In the genomic region with DNA sequence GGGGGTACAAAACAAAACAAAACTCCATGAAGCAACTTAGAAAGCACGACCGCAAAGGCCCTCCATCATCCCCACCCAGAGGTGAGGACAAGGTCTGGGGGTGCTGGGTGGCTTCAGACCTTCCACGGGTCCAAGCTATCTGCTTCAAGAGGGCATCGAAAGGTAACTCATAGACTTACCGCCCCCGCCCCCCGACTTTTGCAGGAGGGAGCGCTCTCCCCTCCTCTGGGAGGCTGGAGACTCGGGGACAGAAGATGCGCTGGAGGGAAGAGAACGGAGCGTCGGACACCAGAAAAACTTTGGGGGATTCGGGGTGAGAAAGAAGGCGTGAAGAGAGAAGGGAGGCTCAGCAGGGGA, we compare ENCODE assay signal across 8 cellular contexts. TPM values are rescaled to one million over a fixed set of nuclear protein-coding genes. Genes with fewer than 3 reads are reported as not detected.
DNase-seq lines count a peak whose midpoint lies in the region; ATAC-seq, FAIRE-seq and TF ChIP-seq lines count a peak whose summit lies in the region.

No MANE protein-coding gene starts in this region.

- H3K27ac ChIP-seq in RWPE2 (ENCODE audit: poor library complexity, severe bottlenecking) (no peak overlapping the region), osteoblast (ENCODE audit: low read depth, low read length) (no peak overlapping the region)

- H3K4me1 ChIP-seq in RWPE2 (ENCODE audit: insufficient read depth, poor library complexity, severe bottlenecking) = peaks cover 6% of the 10 kb centered on the region
- H3K4me1 ChIP-seq in endocrine pancreas (ENCODE audit: control insufficient read depth, insufficient read depth, low read length) = no peaks in the 10 kb centered on the region
- peaks cover 20% of the 10 kb centered on the region for H3K4me1 ChIP-seq in osteoblast (ENCODE audit: insufficient read depth, low read length)

- FAIRE-seq in urothelium cell line (lab: Jason Lieb, UNC) = no peak

- H3K9ac ChIP-seq in endocrine pancreas (ENCODE audit: control insufficient read depth, insufficient read depth, low read length) = peak overlapping the region; percentile 36

- H3K79me2 ChIP-seq in osteoblast (ENCODE audit: insufficient read depth, low read length) = peaks cover 3% of the 10 kb centered on the region

- H3K4me3 ChIP-seq in RWPE2 (ENCODE audit: severe bottlenecking) (peak overlapping the region; percentile 49), endocrine pancreas (ENCODE audit: control insufficient read depth, insufficient read depth, low read length) (no peak overlapping the region), osteoblast (ENCODE audit: insufficient read depth, low read length) (peak overlapping the region; percentile 84)

- ATAC-seq in GM21381 (IDR thresholded peaks at IDR 0.05; ENCODE audit: unreplicated experiment) (peak; percentile 27), RWPE2 (ENCODE audit: low read depth) (peak; percentile 3; the same call in 1 of the 3 replicates), GM19467 (IDR thresholded peaks at IDR 0.05; ENCODE audit: unreplicated experiment) (no peak)

- H3K4me2 ChIP-seq in osteoblast (ENCODE audit: insufficient read depth, low read length) = peak overlapping the region; percentile 93

- DNase-seq in RWPE2 (ENCODE audit: low spot score) (no peak), osteoblast (ENCODE audit: insufficient read length, low spot score, missing footprints) (no peak), urothelium cell line (ENCODE audit: low spot score) (no peak), mucosa of gallbladder (ENCODE audit: low spot score) (no peak), RPMI8226 (no peak)

- H3K9me3 ChIP-seq in RWPE2 (ENCODE audit: severe bottlenecking) = no peaks in the 10 kb centered on the region
- no peaks in the 10 kb centered on the region for H3K9me3 ChIP-seq in endocrine pancreas (ENCODE audit: control insufficient read depth, low read length)
- no peaks in the 10 kb centered on the region for H3K9me3 ChIP-seq in osteoblast (ENCODE audit: low read depth, low read length)

- no peaks in the 10 kb centered on the region for H3K36me3 ChIP-seq in RWPE2 (ENCODE audit: low read depth)
- no peaks in the 10 kb centered on the region for H3K36me3 ChIP-seq in endocrine pancreas (ENCODE audit: control insufficient read depth, insufficient read depth, low read length)
- no peaks in the 10 kb centered on the region for H3K36me3 ChIP-seq in osteoblast (ENCODE audit: insufficient read depth, low read length)

- H2AFZ ChIP-seq in osteoblast (ENCODE audit: low read length) = peak overlapping the region; percentile 56

- H4K20me1 ChIP-seq in osteoblast (ENCODE audit: insufficient read depth, low read length) = no peaks in the 10 kb centered on the region

- TF ChIP-seq CTCF in RWPE2 (IDR thresholded peaks at IDR 0.05; ENCODE audit: poor library complexity, severe bottlenecking) = no peak
- no peak for TF ChIP-seq CTCF in osteoblast (IDR thresholded peaks at IDR 0.05; ENCODE audit: extremely low read depth, low read depth, low read length)

- H3K27me3 ChIP-seq in RWPE2 (ENCODE audit: insufficient read depth, poor library complexity, severe bottlenecking) = no peaks in the 10 kb centered on the region
- H3K27me3 ChIP-seq in endocrine pancreas (ENCODE audit: control insufficient read depth, insufficient read depth, low read length) = no peaks in the 10 kb centered on the region
- H3K27me3 ChIP-seq in osteoblast (ENCODE audit: insufficient read depth, low read length) = no peaks in the 10 kb centered on the region

RNA-seq across cellular contexts. Expression of gene STON1, which starts 0.3 kb away (rescaled TPM):
- total RNA-seq in osteoblast = 15.6 and 15.9 TPM in 2 replicates
- 30.7 TPM for total RNA-seq in mucosa of gallbladder
